8 cellular contexts compared by ENCODE assay signal in the genomic region with DNA sequence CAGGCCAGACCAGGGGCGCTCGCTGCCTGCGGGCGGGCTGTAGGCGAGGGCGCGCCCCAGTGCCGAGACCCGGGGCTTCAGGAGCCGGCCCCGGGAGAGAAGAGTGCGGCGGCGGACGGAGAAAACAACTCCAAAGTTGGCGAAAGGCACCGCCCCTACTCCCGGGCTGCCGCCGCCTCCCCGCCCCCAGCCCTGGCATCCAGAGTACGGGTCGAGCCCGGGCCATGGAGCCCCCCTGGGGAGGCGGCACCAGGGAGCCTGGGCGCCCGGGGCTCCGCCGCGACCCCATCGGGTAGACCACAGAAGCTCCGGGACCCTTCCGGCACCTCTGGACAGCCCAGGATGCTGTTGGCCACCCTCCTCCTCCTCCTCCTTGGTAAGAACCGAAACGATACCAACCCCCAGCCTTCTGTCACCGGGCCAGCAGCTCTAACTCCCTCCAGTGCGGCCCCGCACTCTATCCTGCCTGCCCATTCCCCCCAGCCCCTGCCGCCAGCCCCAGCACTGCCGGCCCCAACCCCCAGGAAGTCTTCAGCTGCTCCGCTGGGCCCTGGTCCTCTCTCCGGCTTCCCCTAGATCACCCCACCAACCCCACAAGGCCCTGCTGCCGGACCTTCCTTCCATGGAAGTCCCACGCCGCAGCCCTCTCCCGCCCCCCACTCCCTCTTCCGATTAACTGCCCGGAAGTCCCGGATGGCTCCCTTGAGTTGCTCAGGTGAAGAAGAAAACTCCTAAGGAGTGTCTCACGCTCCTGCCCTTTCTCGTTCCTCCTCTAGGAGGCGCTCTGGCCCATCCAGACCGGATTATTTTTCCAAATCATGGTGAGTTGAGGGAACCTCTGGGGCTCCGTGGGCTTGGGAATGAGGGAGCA. TPM values are rescaled to one million over a fixed set of nuclear protein-coding genes. Genes with fewer than 3 reads are reported as not detected.
DNase-seq lines count a peak whose midpoint lies in the region; ATAC-seq and TF ChIP-seq lines count a peak whose summit lies in the region.

No MANE protein-coding gene starts in this region.

- CTCF ChIA-PET in activated CD4-positive, alpha-beta memory T cell treated with anti-CD3 and anti-CD28 coated beads for 36 hours (lab: Charles Lee), result interaction anchor here (0.6 to 6.4 kb wide), 37 partner anchors 9 to 894 kb away, joined by 3 to 115 read pairs (median 4); partner anchors contain the start of genes DAD1, HAUS4, PRMT5 and RBM23

- no peaks in the 10 kb centered on the region for H3K27me3 ChIP-seq in effector memory CD4-positive, alpha-beta T cell (replicated peaks; ENCODE audit: control insufficient read depth, insufficient read depth, low read length, poor library complexity, severe bottlenecking)
- H3K27me3 ChIP-seq in mesenchymal stem cell (ENCODE audit: control insufficient read depth in 1 of 2, insufficient read depth in 1 of 2, low read length in 2 of 2), result no peaks in the 10 kb centered on the region

- peak overlapping the region; percentile 88 for H3K4me3 Mint-ChIP-seq in activated CD4-positive, alpha-beta memory T cell treated with anti-CD3 and anti-CD28 coated beads for 36 hours

- TF ChIP-seq CTCF in AG09319 (IDR thresholded peaks at IDR 0.05; ENCODE audit: low read depth, low read length), result peak; percentile 97

- peak overlapping the region; percentile 96 for H2BK5ac ChIP-seq in mesenchymal stem cell (ENCODE audit: low read depth, low read length, poor library complexity, severe bottlenecking)

- POLR2A ChIA-PET in activated CD4-positive, alpha-beta memory T cell treated with anti-CD3 and anti-CD28 coated beads for 36 hours (lab: Charles Lee), result interaction anchor here (0.5 to 2.7 kb wide), 14 partner anchors 10 to 341 kb away, joined by 3 to 16 read pairs (median 4); partner anchors contain the start of genes DAD1, MRPL52, OXA1L and RBM23

- H3K36me3 Mint-ChIP-seq in activated CD4-positive, alpha-beta memory T cell treated with anti-CD3 and anti-CD28 coated beads for 36 hours, result peaks cover 24% of the 10 kb centered on the region

- H3K4me3 ChIP-seq in effector memory CD4-positive, alpha-beta T cell (ENCODE audit: insufficient read depth, low read depth, low read length, poor library complexity, severe bottlenecking), result peak overlapping the region; percentile 94
- peak overlapping the region; percentile 85 to 87 for H3K4me3 ChIP-seq in mesenchymal stem cell (ENCODE audit: insufficient read depth in 1 of 2, low read depth in 1 of 2, low read length in 2 of 2)

- H4K8ac ChIP-seq in mesenchymal stem cell (ENCODE audit: low read length), result peak overlapping the region; percentile 66

- H3K4ac ChIP-seq in mesenchymal stem cell (ENCODE audit: low read depth in 1 of 2, low read length in 2 of 2), result peak overlapping the region; percentile 57 to 91

- intact Hi-C loops in activated CD4-positive, alpha-beta memory T cell treated with anti-CD3 and anti-CD28 coated beads for 36 hours (cut with micrococcal nuclease), result loop anchor here (1.0 kb wide), 9 partner anchors 15 to 316 kb away; partner anchors contain the start of genes DAD1, HAUS4, MRPL52 and PRMT5

- under 1% methylated on average over 47 of the region's 54 CpGs for WGBS in mesenchymal stem cell

- peaks cover 36% of the 10 kb centered on the region for H3K36me3 ChIP-seq in effector memory CD4-positive, alpha-beta T cell (ENCODE audit: control insufficient read depth, insufficient read depth, low read length)
- peaks cover 33 to 37% of the 10 kb centered on the region in 2 experiments for H3K36me3 ChIP-seq in mesenchymal stem cell (ENCODE audit: control insufficient read depth in 1 of 2, insufficient read depth in 2 of 2, low read depth in 1 of 2, low read length in 2 of 2)

- peak overlapping the region in 1 of 2 experiments; percentile 64 for H2BK12ac ChIP-seq in mesenchymal stem cell (ENCODE audit: low read length in 2 of 2)

- H3K9me3 Mint-ChIP-seq in activated CD4-positive, alpha-beta memory T cell treated with anti-CD3 and anti-CD28 coated beads for 36 hours, result no peaks in the 10 kb centered on the region

- H3K23ac ChIP-seq in mesenchymal stem cell (ENCODE audit: low read length in 2 of 2), result peak overlapping the region in 1 of 2 experiments; percentile 63

- peaks cover 31% of the 10 kb centered on the region for H3K79me1 ChIP-seq in mesenchymal stem cell (replicated peaks; ENCODE audit: low read length, poor library complexity, severe bottlenecking)

- peak overlapping the region; percentile 100 for H3K27ac Mint-ChIP-seq in activated CD4-positive, alpha-beta memory T cell treated with anti-CD3 and anti-CD28 coated beads for 36 hours

- peak overlapping the region; percentile 74 for H2AK5ac ChIP-seq in mesenchymal stem cell (ENCODE audit: low read length, severe bottlenecking)

- peak overlapping the region; percentile 69 to 97 for H3K18ac ChIP-seq in mesenchymal stem cell (ENCODE audit: low read depth in 1 of 2, low read length in 2 of 2)

- peak overlapping the region; percentile 95 for H3K9ac ChIP-seq in mesenchymal stem cell (ENCODE audit: low read length)

- DNase-seq in AG09319 (ENCODE audit: extremely low read depth, low read depth), result peak; percentile 64
- peak; percentile 87 to 95 for DNase-seq in NCI-H524 (lab: John Stamatoyannopoulos, UW)
- DNase-seq in activated CD4-positive, alpha-beta memory T cell treated with anti-CD3 and anti-CD28 coated beads for 36 hours, result peak; percentile 84
- peak; percentile 45 to 67 (median 61) for DNase-seq in effector memory CD4-positive, alpha-beta T cell
- peak; percentile 87 for DNase-seq in mesenchymal stem cell
- peak; percentile 54 for DNase-seq in stimulated activated CD8-positive, alpha-beta memory T cell treated with anti-CD3 and anti-CD28 coated beads, Interleukin-15, amount 100 ng/mL, for 1 hour (ENCODE audit: low read depth)

- H4K91ac ChIP-seq in mesenchymal stem cell (ENCODE audit: low read length), result peak overlapping the region; percentile 57

- H2BK15ac ChIP-seq in mesenchymal stem cell (ENCODE audit: low read depth, poor library complexity, severe bottlenecking), result peak overlapping the region; percentile 80

- peaks cover 33% of the 10 kb centered on the region for H3K4me1 Mint-ChIP-seq in activated CD4-positive, alpha-beta memory T cell treated with anti-CD3 and anti-CD28 coated beads for 36 hours (ENCODE audit: low read depth)

- H2BK120ac ChIP-seq in mesenchymal stem cell (ENCODE audit: low read depth, low read length), result peak overlapping the region; percentile 29

- ATAC-seq in GM18870 (IDR thresholded peaks at IDR 0.05; ENCODE audit: unreplicated experiment) (peak; percentile 32), HG03175 (IDR thresholded peaks at IDR 0.05; ENCODE audit: unreplicated experiment) (peak; percentile 19)

- peak overlapping the region in 1 of 2 experiments; percentile 26 for H3K14ac ChIP-seq in mesenchymal stem cell (ENCODE audit: low read length in 2 of 2)

- peak overlapping the region; percentile 93 for H3K27ac ChIP-seq in effector memory CD4-positive, alpha-beta T cell (ENCODE audit: insufficient read depth, low read length, poor library complexity, severe bottlenecking)
- peak overlapping the region; percentile 96 for H3K27ac ChIP-seq in mesenchymal stem cell (ENCODE audit: low read length, poor library complexity, severe bottlenecking)

- H3K4me2 ChIP-seq in mesenchymal stem cell (ENCODE audit: low read length, poor library complexity, severe bottlenecking), result peak overlapping the region; percentile 87

- peaks cover 29% of the 10 kb centered on the region for H3K4me1 ChIP-seq in effector memory CD4-positive, alpha-beta T cell (ENCODE audit: control insufficient read depth, insufficient read depth, low read length, poor library complexity, severe bottlenecking)
- H3K4me1 ChIP-seq in mesenchymal stem cell (ENCODE audit: control insufficient read depth, insufficient read depth, low read depth, low read length), result peaks cover 15% of the 10 kb centered on the region

- H2AFZ ChIP-seq in mesenchymal stem cell (ENCODE audit: low read depth, low read length), result peak overlapping the region; percentile 88

- H3K27me3 Mint-ChIP-seq in activated CD4-positive, alpha-beta memory T cell treated with anti-CD3 and anti-CD28 coated beads for 36 hours, result no peaks in the 10 kb centered on the region

- H3K9me3 ChIP-seq in effector memory CD4-positive, alpha-beta T cell (ENCODE audit: control insufficient read depth, low read length), result no peaks in the 10 kb centered on the region
- no peaks in the 10 kb centered on the region for H3K9me3 ChIP-seq in mesenchymal stem cell (ENCODE audit: control insufficient read depth, low read length)

RNA-seq across cellular contexts. Expression of gene LRP10, which starts 0.7 kb away (rescaled TPM):
- 10 to 100 TPM; 62.4 to 64.3 TPM for total RNA-seq in activated CD4-positive, alpha-beta memory T cell treated with anti-CD3 and anti-CD28 coated beads for 36 hours
- polyA plus RNA-seq in mesenchymal stem cell (2013, experiment 1 of 2), result 99.1 TPM
- 101 TPM for polyA plus RNA-seq in mesenchymal stem cell (2013, experiment 2 of 2)

RNA-seq across cellular contexts. Expression of gene REM2, which starts 10.8 kb away (rescaled TPM):
- total RNA-seq in activated CD4-positive, alpha-beta memory T cell treated with anti-CD3 and anti-CD28 coated beads for 36 hours, result under 1 TPM; 0.36 to 0.77 TPM
- polyA plus RNA-seq in mesenchymal stem cell (2013, experiment 1 of 2), result 0.10 TPM
- 0.10 TPM for polyA plus RNA-seq in mesenchymal stem cell (2013, experiment 2 of 2)

RNA-seq across cellular contexts. Expression of gene MMP14, which starts 35.8 kb away (rescaled TPM):
- total RNA-seq in activated CD4-positive, alpha-beta memory T cell treated with anti-CD3 and anti-CD28 coated beads for 36 hours, result 1 to 10 TPM; 1.1 to 1.4 TPM
- 1,343 TPM for polyA plus RNA-seq in mesenchymal stem cell (2013, experiment 1 of 2)
- 1,238 TPM for polyA plus RNA-seq in mesenchymal stem cell (2013, experiment 2 of 2)

RNA-seq across cellular contexts. Expression of gene MRPL52, which starts 42.5 kb away (rescaled TPM):
- 100 to 1,000 TPM; 152 to 156 TPM for total RNA-seq in activated CD4-positive, alpha-beta memory T cell treated with anti-CD3 and anti-CD28 coated beads for 36 hours
- polyA plus RNA-seq in mesenchymal stem cell (2013, experiment 1 of 2), result 219 TPM
- 222 TPM for polyA plus RNA-seq in mesenchymal stem cell (2013, experiment 2 of 2)

RNA-seq across cellular contexts. Expression of gene RBM23, which starts 46.8 kb away (rescaled TPM):
- 10 to 100 TPM; 55.0 to 56.0 TPM for total RNA-seq in activated CD4-positive, alpha-beta memory T cell treated with anti-CD3 and anti-CD28 coated beads for 36 hours
- polyA plus RNA-seq in mesenchymal stem cell (2013, experiment 1 of 2), result 50.5 TPM
- polyA plus RNA-seq in mesenchymal stem cell (2013, experiment 2 of 2), result 49.1 TPM

Comparison
In these comparisons a context has a peak if more than half of its experiments do, and no peak if none do; other contexts are left out.
1. Peak in every context shown above with its lines: DNase-seq, ATAC-seq, H3K4me3 ChIP-seq and H3K27ac ChIP-seq.